Comparison of ENCODE assay signal across 20 cellular contexts in the genomic region with DNA sequence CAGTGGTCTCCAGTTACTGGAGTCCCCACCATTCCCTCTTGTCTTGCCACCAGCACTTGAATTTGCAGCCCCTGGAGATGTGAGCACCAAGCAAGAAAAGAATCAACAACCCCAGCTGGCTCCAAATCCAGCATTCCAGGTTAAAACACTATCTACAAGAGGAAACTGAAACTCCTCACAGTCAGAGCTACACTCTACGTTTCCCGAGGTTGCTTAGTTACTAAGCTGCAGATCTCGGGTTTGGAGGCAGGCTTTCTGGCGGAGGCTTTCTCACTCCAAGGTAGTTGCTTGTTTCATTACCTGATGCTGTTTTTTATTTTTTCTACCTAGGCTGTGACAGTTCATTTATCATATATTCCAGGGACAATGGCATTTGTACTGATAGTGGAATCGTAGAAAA.
A peak's percentile ranks its signal among the peaks of the same experiment; 100 is the strongest.
DNase-seq lines count a peak whose midpoint lies in the region; ATAC-seq and TF ChIP-seq lines count a peak whose summit lies in the region.
"Had no signal": no experiment of that assay in that cellular context is flagged by ENCODE, and none has a peak within 500 bp of the region (broad histone marks: within the 10 kb centered on the region; RNA-seq: fewer than 3 reads in every experiment).

No MANE protein-coding gene starts in this region.

- H3K27ac ChIP-seq in caudate nucleus (ENCODE audit: low read depth, low read length) (peak overlapping the region; percentile 18), left ventricle myocardium inferior (replicated peaks) (no peak overlapping the region), sigmoid colon (no peak overlapping the region)
- H3K27ac ChIP-seq: BLaER1 treated with 17β-estradiol and CSF1 and Interleukin-3, amounts not matched to agents 10 nM and 100 nM; GM23248 had no signal

- no peak overlapping the region for H3K27ac Mint-ChIP-seq in stimulated activated naive B cell treated with anti-CD40 and anti-IgM and Interleukin-4, amounts not matched to agents 10 μg/mL and 1 μg/mL and 100 μg/mL, for 72 hours
- no peak overlapping the region for H3K27ac Mint-ChIP-seq in activated naive CD8-positive, alpha-beta T cell treated with anti-CD3 and anti-CD28 coated beads for 36 hours
- H3K27ac Mint-ChIP-seq: CD8-positive, alpha-beta T cell had no signal

- no peak for TF ChIP-seq EP300 in sigmoid colon (IDR thresholded peaks at IDR 0.05)

- TF ChIP-seq CTCF in left ventricle myocardium inferior (IDR thresholded peaks at IDR 0.05; ENCODE audit: borderline replicate concordance) = no peak
- TF ChIP-seq CTCF in sigmoid colon (IDR thresholded peaks at IDR 0.05) = no peak

- intact Hi-C loops in left ventricle myocardium inferior (cut with micrococcal nuclease) (no loop called here), sigmoid colon (cut with DNase I) (no loop called here)

- peaks cover 0 to 5% of the 10 kb centered on the region in 2 donors for H3K9me3 Mint-ChIP-seq in stimulated activated naive B cell treated with anti-CD40 and anti-IgM and Interleukin-4, amounts not matched to agents 10 μg/mL and 1 μg/mL and 100 μg/mL, for 72 hours
- H3K9me3 Mint-ChIP-seq in activated naive CD8-positive, alpha-beta T cell treated with anti-CD3 and anti-CD28 coated beads for 36 hours = peaks cover 3% of the 10 kb centered on the region

- H3K27me3 Mint-ChIP-seq in stimulated activated naive B cell treated with anti-CD40 and anti-IgM and Interleukin-4, amounts not matched to agents 10 μg/mL and 1 μg/mL and 100 μg/mL, for 72 hours = no peaks in the 10 kb centered on the region
- H3K27me3 Mint-ChIP-seq in activated naive CD8-positive, alpha-beta T cell treated with anti-CD3 and anti-CD28 coated beads for 36 hours = peaks cover 4% of the 10 kb centered on the region

- 82 to 87% methylated on average over 5 of the region's 5 CpGs for WGBS in sigmoid colon, 2 donors

- no peaks in the 10 kb centered on the region for H3K36me3 Mint-ChIP-seq in stimulated activated naive B cell treated with anti-CD40 and anti-IgM and Interleukin-4, amounts not matched to agents 10 μg/mL and 1 μg/mL and 100 μg/mL, for 72 hours
- H3K36me3 Mint-ChIP-seq in activated naive CD8-positive, alpha-beta T cell treated with anti-CD3 and anti-CD28 coated beads for 36 hours = no peaks in the 10 kb centered on the region
- H3K36me3 Mint-ChIP-seq: CD8-positive, alpha-beta T cell had no signal

- H3K4me1 Mint-ChIP-seq in stimulated activated naive B cell treated with anti-CD40 and anti-IgM and Interleukin-4, amounts not matched to agents 10 μg/mL and 1 μg/mL and 100 μg/mL, for 72 hours = no peaks in the 10 kb centered on the region
- no peaks in the 10 kb centered on the region for H3K4me1 Mint-ChIP-seq in activated naive CD8-positive, alpha-beta T cell treated with anti-CD3 and anti-CD28 coated beads for 36 hours

- H3K27me3 ChIP-seq in left ventricle myocardium inferior (ENCODE audit: low read depth) = peaks cover 6% of the 10 kb centered on the region
- H3K27me3 ChIP-seq in sigmoid colon = no peaks in the 10 kb centered on the region
- H3K27me3 ChIP-seq: BLaER1 treated with 17β-estradiol and CSF1 and Interleukin-3, amounts not matched to agents 10 nM and 100 nM had no signal

- ATAC-seq in stimulated activated naive B cell treated with anti-CD40 and anti-IgM and Interleukin-4, amounts not matched to agents 10 μg/mL and 1 μg/mL and 100 μg/mL, for 72 hours (replicated peaks) = no peak
- ATAC-seq: CD8-positive, alpha-beta T cell had no signal

- H3K4me1 ChIP-seq in left ventricle myocardium inferior (no peaks in the 10 kb centered on the region), sigmoid colon (no peaks in the 10 kb centered on the region)
- H3K4me1 ChIP-seq: BLaER1 treated with 17β-estradiol and CSF1 and Interleukin-3, amounts not matched to agents 10 nM and 100 nM; HAP-1 had no signal

- H3K4me3 Mint-ChIP-seq in stimulated activated naive B cell treated with anti-CD40 and anti-IgM and Interleukin-4, amounts not matched to agents 10 μg/mL and 1 μg/mL and 100 μg/mL, for 72 hours = no peak overlapping the region
- no peak overlapping the region for H3K4me3 Mint-ChIP-seq in activated naive CD8-positive, alpha-beta T cell treated with anti-CD3 and anti-CD28 coated beads for 36 hours
- H3K4me3 Mint-ChIP-seq: CD8-positive, alpha-beta T cell had no signal

- H3K36me3 ChIP-seq in left ventricle myocardium inferior = no peaks in the 10 kb centered on the region
- H3K36me3 ChIP-seq in sigmoid colon = no peaks in the 10 kb centered on the region
- H3K36me3 ChIP-seq: BLaER1 treated with 17β-estradiol and CSF1 and Interleukin-3, amounts not matched to agents 10 nM and 100 nM; HAP-1 had no signal

- H3K4me3 ChIP-seq in left ventricle myocardium inferior (no peak overlapping the region), sigmoid colon (no peak overlapping the region)
- H3K4me3 ChIP-seq: BLaER1 treated with 17β-estradiol and CSF1 and Interleukin-3, amounts not matched to agents 10 nM and 100 nM; GM23248; HAP-1 had no signal

- H3K9me3 ChIP-seq in left ventricle myocardium inferior (replicated peaks) (peaks cover 10% of the 10 kb centered on the region), sigmoid colon (peaks cover 0 to 10% (median under 1%) of the 10 kb centered on the region in 4 donors)
- H3K9me3 ChIP-seq: HAP-1 had no signal

- peak; percentile 64 for DNase-seq in NCI-H345 (lab: John Stamatoyannopoulos, UW)
- peak in 19 of 61 donors; percentile 1 to 74 (median 12) for DNase-seq in caudate nucleus (lab: John Stamatoyannopoulos, UW)
- DNase-seq in left kidney (ENCODE audit: low read depth, low spot score) = peak; percentile 16
- DNase-seq in stimulated activated naive B cell treated with anti-CD40 and anti-IgM and Interleukin-4, amounts not matched to agents 10 μg/mL and 1 μg/mL and 100 μg/mL, for 72 hours = no peak
- DNase-seq in activated naive CD8-positive, alpha-beta T cell treated with anti-CD3 and anti-CD28 coated beads for 36 hours = no peak
- DNase-seq in left ventricle myocardium inferior = no peak
- no peak for DNase-seq in sigmoid colon
- DNase-seq: CD8-positive, alpha-beta T cell; DND-41; GM23248; KG1; NCI-H1105; NCI-H146; NCI-H2029; NCI-H2171 treated with DMSO at 0.1 percent for 48 hours; NCI-H446 treated with DMSO at 0.1 percent for 48 hours; NCI-H526 treated with DMSO at 0.1 percent for 48 hours; Right ventricle myocardium superior had no signal

- no peak for TF ChIP-seq POLR2A in sigmoid colon (IDR thresholded peaks at IDR 0.05)

Comparison
In these comparisons a context has a peak if more than half of its experiments do, and no peak if none do; other contexts are left out.
1. DNase-seq: peak in NCI-H345 (single experiment) and left kidney (single experiment); none in stimulated activated naive B cell treated with anti-CD40 and anti-IgM and Interleukin-4, amounts not matched to agents 10 μg/mL and 1 μg/mL and 100 μg/mL, for 72 hours (single experiment), activated naive CD8-positive, alpha-beta T cell treated with anti-CD3 and anti-CD28 coated beads for 36 hours (single experiment), left ventricle myocardium inferior (single experiment) and sigmoid colon (single experiment).